ENCODE assay signal across 1 cellular context in the genomic region with DNA sequence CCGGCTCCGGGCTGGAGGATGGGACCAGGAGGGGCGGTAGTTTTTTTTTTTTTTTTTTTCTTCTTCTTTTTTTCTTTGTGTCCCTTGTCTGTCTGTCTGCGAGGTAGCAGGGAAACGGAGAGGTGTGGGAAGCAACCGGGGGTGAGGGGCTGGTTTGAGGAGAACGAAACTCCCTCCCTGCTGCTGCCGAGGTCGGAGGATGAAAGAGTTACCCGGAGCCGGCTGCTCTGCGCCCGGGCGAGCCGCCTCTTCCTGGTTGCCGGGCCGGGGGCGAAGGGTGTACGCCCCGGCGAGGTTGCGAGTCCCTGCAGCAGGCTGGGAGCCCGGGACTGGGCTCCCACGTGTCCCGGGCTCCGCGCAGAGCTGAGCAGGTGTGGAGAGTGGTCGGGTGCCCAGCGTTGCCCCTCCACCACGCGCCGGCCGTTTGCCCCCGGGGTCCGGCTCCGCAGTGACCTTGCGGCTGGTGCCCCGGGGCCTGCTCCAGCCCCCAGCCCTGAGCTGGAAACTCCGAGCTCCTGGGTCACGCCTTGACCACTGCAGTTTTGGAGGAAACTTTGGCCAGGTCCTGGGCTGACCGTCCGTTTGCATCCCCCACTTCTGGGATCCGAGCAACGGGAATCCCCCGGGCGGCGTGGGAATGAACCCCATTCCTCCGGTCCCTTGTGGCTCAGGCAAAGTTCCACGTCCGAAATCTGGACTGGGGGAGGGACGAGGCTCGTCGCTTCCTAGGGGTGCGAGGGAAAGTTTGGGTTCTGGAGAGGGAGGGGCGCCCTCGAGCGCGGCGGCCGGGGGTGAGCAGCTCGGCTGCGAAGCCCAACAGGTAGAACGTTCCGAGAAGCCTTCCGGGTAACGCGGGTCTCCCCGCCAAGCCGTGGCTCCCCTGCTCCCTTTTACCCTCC.
TF ChIP-seq lines count a peak whose summit lies in the region.

No MANE protein-coding gene starts in this region.

TF ChIP-seq in HepG2, 621 proteins besides CTCF, POLR2A, EP300 and RAD21:
- TF ChIP-seq ZNF777 (CRISPR knock-in tag; IDR thresholded peaks at IDR 0.05) (0 out of 2 replicates have a peak, but pooled peaks have one; percentile 28), KDM2A (CRISPR knock-in tag; IDR thresholded peaks at IDR 0.05; ENCODE audit: borderline replicate concordance, low read depth) (peak; percentile 3; the same call in 1 of the 2 replicates), ISX (CRISPR knock-in tag; conservative IDR thresholded peaks at IDR 0.05) (no peak), ZNF296 (CRISPR knock-in tag; conservative IDR thresholded peaks at IDR 0.05) (no peak), ZFP37 (CRISPR knock-in tag; IDR thresholded peaks at IDR 0.05; ENCODE audit: borderline replicate concordance) (no peak)
